9 cellular contexts compared by ENCODE assay signal in genomic region chr1:37763791-37764741, GRCh38. TPM values are rescaled to one million over a fixed set of nuclear protein-coding genes. Genes with fewer than 3 reads are reported as not detected.
A peak's percentile ranks its signal among the peaks of the same experiment; 100 is the strongest.
DNase-seq lines count a peak whose midpoint lies in the region; ATAC-seq and TF ChIP-seq lines count a peak whose summit lies in the region.
"Had no signal": no experiment of that assay in that cellular context is flagged by ENCODE, and none has a peak within 500 bp of the region (broad histone marks: within the 10 kb centered on the region; RNA-seq: fewer than 3 reads in every experiment).

No MANE protein-coding gene starts in this region.

- no peaks in the 10 kb centered on the region for H3K36me3 Mint-ChIP-seq in activated CD8-positive, alpha-beta memory T cell treated with anti-CD3 and anti-CD28 coated beads, Interleukin-2, amount 10 ng/mL, durations not matched to agents 7 days and 5 days

- no peaks in the 10 kb centered on the region for H3K9me3 Mint-ChIP-seq in activated CD8-positive, alpha-beta memory T cell treated with anti-CD3 and anti-CD28 coated beads, Interleukin-2, amount 10 ng/mL, durations not matched to agents 7 days and 5 days (ENCODE audit: low read depth)

- peaks cover 65% of the 10 kb centered on the region for H3K27me3 Mint-ChIP-seq in activated CD8-positive, alpha-beta memory T cell treated with anti-CD3 and anti-CD28 coated beads, Interleukin-2, amount 10 ng/mL, durations not matched to agents 7 days and 5 days

- DNase-seq in AG10803 (ENCODE audit: low read depth) (peak; percentile 11), HUDEP-2 (lab: John Stamatoyannopoulos, UW; ENCODE audit: unreplicated experiment in 76 of 76) (peak in 43 of 76 experiments; percentile 2 to 65 (median 27)), hepatic stellate cell (ENCODE audit: low spot score) (peak; percentile 47), NCI-H2196 (lab: John Stamatoyannopoulos, UW; ENCODE audit: unreplicated experiment) (no peak)
- peak; percentile 63 for DNase-seq in activated CD8-positive, alpha-beta memory T cell treated with anti-CD3 and anti-CD28 coated beads, Interleukin-2, amount 10 ng/mL, durations not matched to agents 7 days and 5 days
- DNase-seq in stimulated activated CD8-positive, alpha-beta memory T cell treated with anti-CD3 and anti-CD28 coated beads, Interleukin-4, amount 100 ng/mL, for 24 hours (ENCODE audit: low read depth): peak; percentile 40

- peak; percentile 65 for ATAC-seq in activated CD8-positive, alpha-beta memory T cell treated with anti-CD3 and anti-CD28 coated beads, Interleukin-2, amount 10 ng/mL, durations not matched to agents 7 days and 5 days
- ATAC-seq in HG02588 (IDR thresholded peaks at IDR 0.05; ENCODE audit: unreplicated experiment) (no peak), HG02870 (IDR thresholded peaks at IDR 0.05; ENCODE audit: unreplicated experiment) (no peak)

- no peak for TF ChIP-seq CTCF in AG10803 (conservative IDR thresholded peaks at IDR 0.05; ENCODE audit: low read length)

- H3K4me3 Mint-ChIP-seq in activated CD8-positive, alpha-beta memory T cell treated with anti-CD3 and anti-CD28 coated beads, Interleukin-2, amount 10 ng/mL, durations not matched to agents 7 days and 5 days: no peak overlapping the region

- CTCF ChIA-PET in activated CD8-positive, alpha-beta memory T cell treated with anti-CD3 and anti-CD28 coated beads, Interleukin-2, amount 10 ng/mL, durations not matched to agents 7 days and 5 days (lab: Charles Lee): no interaction called here

- no peak overlapping the region for H3K4me3 ChIP-seq in AG10803 (ENCODE audit: low read length)

- H3K27ac Mint-ChIP-seq in activated CD8-positive, alpha-beta memory T cell treated with anti-CD3 and anti-CD28 coated beads, Interleukin-2, amount 10 ng/mL, durations not matched to agents 7 days and 5 days: no peak overlapping the region
- H3K27ac Mint-ChIP-seq: activated naive CD4-positive, alpha-beta T cell treated with anti-CD3 and anti-CD28 coated beads, Interleukin-2, amount 50 U/mL, for 72 hours had no signal

- H3K4me1 Mint-ChIP-seq in activated CD8-positive, alpha-beta memory T cell treated with anti-CD3 and anti-CD28 coated beads, Interleukin-2, amount 10 ng/mL, durations not matched to agents 7 days and 5 days: peaks cover 5% of the 10 kb centered on the region

RNA-seq across cellular contexts. Expression of gene EPHA10, which starts 0.9 kb away (rescaled TPM):
- not detected for total RNA-seq in activated CD8-positive, alpha-beta memory T cell treated with anti-CD3 and anti-CD28 coated beads, Interleukin-2, amount 10 ng/mL, durations not matched to agents 7 days and 5 days

RNA-seq across cellular contexts. Expression of gene MANEAL, which starts 29.6 kb away (rescaled TPM):
- 1 to 10 TPM; 2.6 to 4.5 TPM for total RNA-seq in activated CD8-positive, alpha-beta memory T cell treated with anti-CD3 and anti-CD28 coated beads, Interleukin-2, amount 10 ng/mL, durations not matched to agents 7 days and 5 days

RNA-seq across cellular contexts. Expression of gene C1orf122, which starts 43.5 kb away (rescaled TPM):
- 10 to 100 TPM; 19.8 to 21.9 TPM for total RNA-seq in activated CD8-positive, alpha-beta memory T cell treated with anti-CD3 and anti-CD28 coated beads, Interleukin-2, amount 10 ng/mL, durations not matched to agents 7 days and 5 days

RNA-seq across cellular contexts. Expression of gene YRDC, which starts 43.9 kb away (rescaled TPM):
- 10 to 100 TPM; 16.4 to 28.6 TPM for total RNA-seq in activated CD8-positive, alpha-beta memory T cell treated with anti-CD3 and anti-CD28 coated beads, Interleukin-2, amount 10 ng/mL, durations not matched to agents 7 days and 5 days
